26 cellular contexts compared by ENCODE assay signal in the genomic region with DNA sequence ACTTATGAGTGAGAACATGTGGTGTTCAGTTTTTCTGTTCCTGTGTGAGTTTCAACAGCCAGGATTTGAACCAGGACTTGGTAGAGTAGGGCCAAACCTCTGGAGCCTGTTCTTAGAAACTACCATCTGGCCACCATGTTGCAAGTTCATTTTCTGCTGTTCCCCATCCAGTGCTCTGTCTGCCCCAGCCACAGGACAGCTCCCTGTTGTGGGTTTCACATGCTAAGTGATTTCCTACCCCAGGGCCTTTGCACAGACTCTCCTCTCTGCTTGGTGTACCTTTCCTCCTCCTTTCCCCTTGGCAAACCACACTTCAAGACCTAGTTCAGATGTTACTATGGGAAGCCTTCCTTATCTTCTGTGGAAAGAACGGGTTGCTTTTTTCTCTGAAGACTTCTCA.
"Had no signal": no experiment of that assay in that cellular context is flagged by ENCODE, and none has a peak within 500 bp of the region (broad histone marks: within the 10 kb centered on the region; RNA-seq: fewer than 3 reads in every experiment).

No MANE protein-coding gene starts in this region.

- DNase-seq: colonic mucosa; cortex of kidney; effector CD8-positive, alpha-beta T cell; effector memory CD8-positive, alpha-beta T cell; endodermal cell; foreskin keratinocyte; heart left ventricle; hypothalamus; immature natural killer cell; islet precursor cell; kidney; kidney glomerular epithelial cell; left lung; left ventricle myocardium superior; lower lobe of right lung; mesenchymal stem cell; mucosa of descending colon; naive B cell had no signal

- H3K27me3 ChIP-seq: colonic mucosa, foreskin keratinocyte, heart left ventricle, hepatocyte, left lung had no signal

- H3K27ac Mint-ChIP-seq: dendritic cell treated with granulocyte-macrophage colony-stimulating factor and Interleukin-4, amounts not matched to agents 40 ng/mL and 50 ng/mL, for 4 days; effector memory CD8-positive, alpha-beta T cell; endodermal cell; immature natural killer cell; mesothelial cell of epicardium; naive B cell had no signal

- H3K36me3 ChIP-seq: colonic mucosa, gastroesophageal sphincter, heart left ventricle, left lung, lower lobe of right lung had no signal

- FAIRE-seq: endometrium, frontal cortex, kidney had no signal

- H3K27me3 Mint-ChIP-seq: dendritic cell treated with granulocyte-macrophage colony-stimulating factor and Interleukin-4, amounts not matched to agents 40 ng/mL and 50 ng/mL, for 4 days had no signal

- H3K9me3 Mint-ChIP-seq: dendritic cell treated with granulocyte-macrophage colony-stimulating factor and Interleukin-4, amounts not matched to agents 40 ng/mL and 50 ng/mL, for 4 days; effector memory CD8-positive, alpha-beta T cell; endodermal cell; mesothelial cell of epicardium had no signal

- H3K4me3 ChIP-seq: colonic mucosa, gastroesophageal sphincter, heart left ventricle, hepatocyte, left lung, lower lobe of right lung, mucosa of descending colon had no signal

- H3K4me1 Mint-ChIP-seq: immature natural killer cell, mesothelial cell of epicardium, naive B cell had no signal

- H3K4me3 Mint-ChIP-seq: dendritic cell treated with granulocyte-macrophage colony-stimulating factor and Interleukin-4, amounts not matched to agents 40 ng/mL and 50 ng/mL, for 4 days; effector memory CD8-positive, alpha-beta T cell; endodermal cell; immature natural killer cell; mesothelial cell of epicardium; naive B cell had no signal

- H3K36me3 Mint-ChIP-seq: immature natural killer cell, mesothelial cell of epicardium, naive B cell had no signal

- H3K9me3 ChIP-seq: colonic mucosa, left lung, lower lobe of right lung, mucosa of descending colon had no signal

- H3K4me1 ChIP-seq: colonic mucosa, foreskin keratinocyte, gastroesophageal sphincter, heart left ventricle, left lung, lower lobe of right lung had no signal

- ATAC-seq: effector memory CD8-positive, alpha-beta T cell; esophagus mucosa; foreskin keratinocyte; gastroesophageal sphincter; heart left ventricle; left lung; left ventricle myocardium superior; lower lobe of right lung; mucosa of descending colon had no signal

- H3K27ac ChIP-seq: colonic mucosa, epithelial cell of prostate, foreskin keratinocyte, gastroesophageal sphincter, heart left ventricle, hepatocyte, left lung, lower lobe of right lung had no signal
